Comparison of ENCODE assay signal across 8 cellular contexts in genomic region chr4:10828918-10829538, GRCh38.
A peak's percentile ranks its signal among the peaks of the same experiment; 100 is the strongest.
DNase-seq lines count a peak whose midpoint lies in the region; ATAC-seq and TF ChIP-seq lines count a peak whose summit lies in the region.
"Not testable (repeated sequence)": the region's sequence is repeated elsewhere in the genome, so short reads cannot be mapped to it uniquely, and the experiment has no call there.

No MANE protein-coding gene starts in this region.

- H3K36me3 Mint-ChIP-seq in CD4-positive, alpha-beta memory T cell; activated CD8-positive, alpha-beta T cell treated with anti-CD3 and anti-CD28 coated beads for 36 hours (ENCODE audit: low read depth); endodermal cell (ENCODE audit: low read depth): not testable (repeated sequence)

- H3K4me3 Mint-ChIP-seq in CD4-positive, alpha-beta memory T cell = peak overlapping the region; percentile 36 to 74 (median 64)
- peak overlapping the region; percentile 39 for H3K4me3 Mint-ChIP-seq in activated CD8-positive, alpha-beta T cell treated with anti-CD3 and anti-CD28 coated beads for 36 hours
- H3K4me3 Mint-ChIP-seq in endodermal cell = peak overlapping the region; percentile 63

- not testable (repeated sequence) for H3K4me3 ChIP-seq in CD4-positive, alpha-beta memory T cell (ENCODE audit: low read length in 2 of 2)
- 0 out of 2 replicates have a peak overlapping the region, but pooled peaks have one; percentile 19 for H3K4me3 ChIP-seq in HUES64 (ENCODE audit: low read length)
- H3K4me3 ChIP-seq in PC-9 = peak overlapping the region; percentile 31; the same call in 1 of the 2 replicates
- H3K4me3 ChIP-seq in endodermal cell (ENCODE audit: low read length) = peak overlapping the region; percentile 9
- peak overlapping the region; percentile 34 for H3K4me3 ChIP-seq in smooth muscle cell

- POLR2A ChIA-PET in CD4-positive, alpha-beta memory T cell (lab: Charles Lee; ENCODE audit: partially characterized antibody); PC-9 (lab: Charles Lee; ENCODE audit: unreplicated experiment); activated CD8-positive, alpha-beta T cell treated with anti-CD3 and anti-CD28 coated beads for 36 hours (lab: Charles Lee): not testable (repeated sequence)

- H3K27me3 ChIP-seq in CD4-positive, alpha-beta memory T cell (ENCODE audit: insufficient read depth, low read length); HUES64 (ENCODE audit: insufficient read depth, low read length); PC-9 (ENCODE audit: insufficient read depth, low read depth); endodermal cell (ENCODE audit: control insufficient read depth, insufficient read depth, low read length, poor library complexity, severe bottlenecking); smooth muscle cell (ENCODE audit: low read depth): not testable (repeated sequence)

- TF ChIP-seq CTCF in PC-9 (conservative IDR thresholded peaks at IDR 0.05); activated CD8-positive, alpha-beta T cell treated with anti-CD3 and anti-CD28 coated beads for 36 hours (IDR thresholded peaks at IDR 0.05); endodermal cell (conservative IDR thresholded peaks at IDR 0.05); smooth muscle cell (IDR thresholded peaks at IDR 0.05; ENCODE audit: borderline replicate concordance, insufficient read depth, poor library complexity, severe bottlenecking): not testable (repeated sequence)

- H3K9me3 Mint-ChIP-seq in CD4-positive, alpha-beta memory T cell; activated CD8-positive, alpha-beta T cell treated with anti-CD3 and anti-CD28 coated beads for 36 hours: not testable (repeated sequence)
- peaks cover 16% of the 10 kb centered on the region for H3K9me3 Mint-ChIP-seq in endodermal cell

- H3K9ac ChIP-seq in ES-I3 (ENCODE audit: low read depth, low read length) = peak overlapping the region; percentile 24; the same call in 1 of the 2 replicates
- not testable (repeated sequence) for H3K9ac ChIP-seq in HUES64 (ENCODE audit: low read depth, low read length); endodermal cell (ENCODE audit: extremely low read depth, low read length, poor library complexity, severe bottlenecking); smooth muscle cell (ENCODE audit: low read depth)

- not testable (repeated sequence) for H4K20me1 ChIP-seq in PC-9 (ENCODE audit: insufficient read depth); smooth muscle cell (ENCODE audit: low read depth)

- H3K27ac ChIP-seq in CD4-positive, alpha-beta memory T cell (ENCODE audit: low read depth, low read length); HUES64 (ENCODE audit: low read depth, low read length); PC-9; endodermal cell (ENCODE audit: low read depth, low read length); smooth muscle cell (ENCODE audit: low read depth): not testable (repeated sequence)

- H2AFZ ChIP-seq in PC-9; smooth muscle cell (ENCODE audit: low read depth): not testable (repeated sequence)

- H3K4me1 Mint-ChIP-seq in CD4-positive, alpha-beta memory T cell; activated CD8-positive, alpha-beta T cell treated with anti-CD3 and anti-CD28 coated beads for 36 hours (ENCODE audit: low read depth); endodermal cell: not testable (repeated sequence)

- peak overlapping the region; percentile 31; the same call in 1 of the 2 replicates for H3K4me2 ChIP-seq in PC-9
- peak overlapping the region; percentile 22 for H3K4me2 ChIP-seq in smooth muscle cell

- H3K9me2 ChIP-seq in PC-9 (ENCODE audit: insufficient read depth) = not testable (repeated sequence)

- H3K9me3 ChIP-seq in CD4-positive, alpha-beta memory T cell (ENCODE audit: control insufficient read depth in 1 of 2, low read length in 2 of 2); ES-I3 (ENCODE audit: control insufficient read depth, insufficient read depth, low read length); HUES64 (ENCODE audit: insufficient read depth, low read depth, low read length); PC-9 (ENCODE audit: insufficient read depth, low read depth); smooth muscle cell (replicated peaks; ENCODE audit: low read depth): not testable (repeated sequence)
- H3K9me3 ChIP-seq in endodermal cell (ENCODE audit: control insufficient read depth, low read length) = peaks cover 30% of the 10 kb centered on the region

- not testable (repeated sequence) for ATAC-seq in activated CD8-positive, alpha-beta T cell treated with anti-CD3 and anti-CD28 coated beads for 36 hours

- intact Hi-C loops in CD4-positive, alpha-beta memory T cell (cut with micrococcal nuclease); PC-9 (cut with micrococcal nuclease; ENCODE audit: unreplicated experiment); activated CD8-positive, alpha-beta T cell treated with anti-CD3 and anti-CD28 coated beads for 36 hours (cut with micrococcal nuclease): not testable (repeated sequence)

- not testable (repeated sequence) for H3K27me3 Mint-ChIP-seq in CD4-positive, alpha-beta memory T cell; activated CD8-positive, alpha-beta T cell treated with anti-CD3 and anti-CD28 coated beads for 36 hours; endodermal cell (ENCODE audit: insufficient read depth)

- not testable (repeated sequence) for BruUV-seq in PC-9 (replicated peaks; lab: Mats Ljungman, UMichigan)

- H3F3A ChIP-seq in PC-9 (ENCODE audit: insufficient read depth, low read depth); smooth muscle cell (ENCODE audit: low read depth): not testable (repeated sequence)

- not testable (repeated sequence) for H3K36me3 ChIP-seq in CD4-positive, alpha-beta memory T cell (ENCODE audit: insufficient read depth, low read length); ES-I3 (ENCODE audit: insufficient read depth, low read length); HUES64 (ENCODE audit: insufficient read depth, low read length); PC-9 (ENCODE audit: low read depth); endodermal cell (ENCODE audit: control insufficient read depth, insufficient read depth, low read length); smooth muscle cell (ENCODE audit: low read depth)

- not testable (repeated sequence) for H3K4me1 ChIP-seq in CD4-positive, alpha-beta memory T cell (ENCODE audit: insufficient read depth, low read length); ES-I3 (ENCODE audit: insufficient read depth, low read length); HUES64 (ENCODE audit: insufficient read depth, low read length); PC-9 (replicated peaks; ENCODE audit: insufficient read depth); endodermal cell (ENCODE audit: control insufficient read depth, insufficient read depth, low read length); smooth muscle cell (ENCODE audit: low read depth)

- CTCF ChIA-PET in CD4-positive, alpha-beta memory T cell (lab: Charles Lee; ENCODE audit: partially characterized antibody); PC-9 (lab: Charles Lee); activated CD8-positive, alpha-beta T cell treated with anti-CD3 and anti-CD28 coated beads for 36 hours (lab: Charles Lee): not testable (repeated sequence)

- not testable (repeated sequence) for H3K27ac Mint-ChIP-seq in CD4-positive, alpha-beta memory T cell; activated CD8-positive, alpha-beta T cell treated with anti-CD3 and anti-CD28 coated beads for 36 hours
- H3K27ac Mint-ChIP-seq in endodermal cell = peak overlapping the region; percentile 52

- DNase-seq in CD4-positive, alpha-beta memory T cell = peak in 2 of 5 donors; percentile 0
- DNase-seq in NCI-H2227 treated with DMSO at 0.1 percent for 48 hours (lab: John Stamatoyannopoulos, UW) (peak; percentile 30), endodermal cell (peak; percentile 61)
- not testable (repeated sequence) for DNase-seq in PC-9; activated CD8-positive, alpha-beta T cell treated with anti-CD3 and anti-CD28 coated beads for 36 hours; smooth muscle cell (lab: John Stamatoyannopoulos, UW; ENCODE audit: unreplicated experiment)

- H3K79me2 ChIP-seq in PC-9 (ENCODE audit: low read depth); smooth muscle cell (ENCODE audit: low read depth): not testable (repeated sequence)

- 87% methylated on average over 21 of the region's 21 CpGs for WGBS in HUES64
- 93 to 97% methylated on average over 13 to 21 of the region's 21 CpGs for WGBS in endodermal cell (ENCODE audit: insufficient coverage in 1 of 2, insufficient read length in 1 of 2), 2 experiments
- 84% methylated on average over 21 of the region's 21 CpGs for WGBS in smooth muscle cell (ENCODE audit: low lambda C conversion rate)
